ENCODE assay signal across 10 cellular contexts in the genomic region with DNA sequence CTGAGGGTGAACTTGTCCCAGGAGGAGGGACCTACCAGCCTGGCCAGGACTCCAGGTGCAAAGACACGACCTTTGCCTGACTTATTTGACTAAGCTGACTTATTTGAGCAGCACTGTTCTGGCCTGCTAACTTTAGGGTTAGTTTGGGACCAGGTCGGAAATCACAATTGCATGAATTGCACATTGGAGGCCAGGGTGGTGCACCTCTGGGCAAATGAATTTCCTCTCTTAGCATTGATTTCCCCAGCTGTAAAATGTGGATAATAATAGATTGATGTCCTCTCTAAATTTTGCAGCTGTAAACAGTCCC. TPM values are rescaled to one million over a fixed set of nuclear protein-coding genes. Genes with fewer than 3 reads are reported as not detected.
DNase-seq lines count a peak whose midpoint lies in the region; ATAC-seq, FAIRE-seq and TF ChIP-seq lines count a peak whose summit lies in the region.
"Had no signal": no experiment of that assay in that cellular context is flagged by ENCODE, and none has a peak within 500 bp of the region (broad histone marks: within the 10 kb centered on the region; RNA-seq: fewer than 3 reads in every experiment).

No MANE protein-coding gene starts in this region.

- no peaks in the 10 kb centered on the region for H3K27me3 ChIP-seq in spleen (replicated peaks in 1 of 7)

- no peaks in the 10 kb centered on the region for H3K9me3 ChIP-seq in spleen

- no peak for TF ChIP-seq POLR2A in spleen (IDR thresholded peaks at IDR 0.05)

- H3K4me3 ChIP-seq in spleen, result peak overlapping the region; percentile 60 to 80 (median 70)

- ATAC-seq in GM19035 (IDR thresholded peaks at IDR 0.05; ENCODE audit: unreplicated experiment) (peak; percentile 1), HG03354 (IDR thresholded peaks at IDR 0.05; ENCODE audit: poor library complexity, severe bottlenecking, unreplicated experiment) (no peak)

- no peak for TF ChIP-seq CTCF in RWPE1 (conservative IDR thresholded peaks at IDR 0.05; ENCODE audit: low read depth)
- TF ChIP-seq CTCF in spleen (IDR thresholded peaks at IDR 0.05 in 8 of 11, conservative IDR thresholded peaks at IDR 0.05 in 3 of 11), result no peak

- H3K4me1 ChIP-seq in spleen, result peaks cover 25 to 85% (median 57%) of the 10 kb centered on the region in 6 donors

- 4 to 25% (median 8%) methylated on average over 2 of the region's 2 CpGs for WGBS in spleen, 5 donors

- CTCF ChIA-PET in RWPE1 (lab: Yijun Ruan, JAX), result interaction anchor here (0.6 to 0.7 kb wide), 2 partner anchors 89 to 107 kb away, joined by 3 to 4 read pairs; no protein-coding TSS in a partner anchor

- H3K27ac ChIP-seq in RWPE1, result peak overlapping the region; percentile 24
- H3K27ac ChIP-seq in spleen, result peak overlapping the region; percentile 91 to 97 (median 94)

- H3K36me3 ChIP-seq in spleen, result peaks cover 0 to 36% (median 11%) of the 10 kb centered on the region in 6 donors

- intact Hi-C loops in spleen (cut with DNase I; ENCODE audit: low total_unique reads), result no loop called here

- FAIRE-seq in GM19239 (lab: Jason Lieb, UNC), result no peak

- POLR2A ChIA-PET in RWPE1 (lab: Yijun Ruan, JAX; ENCODE audit: low non-redundant PET), result interaction anchor here (0.7 kb wide), 1 partner anchor 13 kb away, joined by 3 read pairs; the partner anchor contains the start of gene MVB12A

- DNase-seq in RWPE1 (ENCODE audit: low spot score) (no peak), germinal center (ENCODE audit: low spot score) (peak; percentile 51), spleen (no peak), mucosa of gallbladder (ENCODE audit: low spot score) (no peak), GM19239 (ENCODE audit: insufficient read length, low spot score) (no peak), medulla oblongata (ENCODE audit: extremely low spot score) (no peak)
- DNase-seq: cortex of kidney, NCI-H187 had no signal

RNA-seq across cellular contexts. Expression of gene BST2, which starts 1.4 kb away (rescaled TPM):
- total RNA-seq in spleen (100 to 1,000 TPM; 159 to 257 (median 172) TPM), mucosa of gallbladder (90.6 TPM)
- polyA plus RNA-seq in spleen, result 100 to 1,000 TPM in 2 of 3 donors, 10 to 100 TPM in 1; 91.4 to 240 (median 163) TPM

RNA-seq across cellular contexts. Expression of gene CCDC194, which starts 12.8 kb away (rescaled TPM):
- 1 to 10 TPM in 6 of 7 donors, not detected in 1; 1.0 to 2.2 (median 1.7) TPM for total RNA-seq in spleen
- under 1 TPM; 0.13 to 0.18 (median 0.15) TPM for polyA plus RNA-seq in spleen
- 1.0 TPM for total RNA-seq in mucosa of gallbladder

RNA-seq across cellular contexts. Expression of gene MVB12A, which starts 13.0 kb away (rescaled TPM):
- total RNA-seq in spleen, result 10 to 100 TPM; 31.7 to 45.2 (median 37.8) TPM
- polyA plus RNA-seq in spleen, result 10 to 100 TPM; 42.0 to 62.0 (median 42.1) TPM
- 61.2 TPM for total RNA-seq in mucosa of gallbladder

RNA-seq across cellular contexts. Expression of gene PLVAP, which starts 29.7 kb away (rescaled TPM):
- 100 to 1,000 TPM; 233 to 555 (median 350) TPM for total RNA-seq in spleen
- 10 to 100 TPM; 26.6 to 57.9 (median 46.6) TPM for polyA plus RNA-seq in spleen
- 166 TPM for total RNA-seq in mucosa of gallbladder

RNA-seq across cellular contexts. Expression of gene TMEM221, which starts 41.6 kb away (rescaled TPM):
- total RNA-seq in spleen (not detected), mucosa of gallbladder (0.37 TPM)
- under 1 TPM in 2 of 3 donors, not detected in 1; 0.03 to 0.20 TPM for polyA plus RNA-seq in spleen
